In the genomic region with DNA sequence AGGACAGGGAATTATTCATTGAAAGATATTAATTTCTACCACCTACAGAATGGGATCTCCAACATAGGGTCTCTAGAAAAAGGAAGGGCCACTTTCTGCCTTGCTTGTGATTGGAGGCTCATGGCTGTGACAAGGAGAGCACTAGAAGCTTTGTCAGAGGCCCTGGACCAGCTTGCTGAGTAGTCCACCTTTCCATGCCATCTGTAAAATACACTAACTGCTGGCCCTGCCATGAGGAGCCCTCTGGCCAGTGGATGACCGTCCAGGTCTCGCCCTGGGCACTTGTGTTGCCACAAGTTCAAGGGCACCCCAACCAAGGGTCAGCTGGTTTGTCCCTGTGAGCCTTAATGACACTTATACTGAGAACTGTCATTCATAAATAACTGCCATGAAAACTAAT, we compare ENCODE assay signal across 18 cellular contexts.
"Had no signal": no experiment of that assay in that cellular context is flagged by ENCODE, and none has a peak within 500 bp of the region (broad histone marks: within the 10 kb centered on the region; RNA-seq: fewer than 3 reads in every experiment).

No MANE protein-coding gene starts in this region.

- ATAC-seq: activated T-cell treated with anti-CD3 and anti-CD28 coated beads, Interleukin-2, amount 50 U/mL, for 4 hours; lower lobe of right lung; right cardiac atrium had no signal

- H3K27ac ChIP-seq: esophagus squamous epithelium, lower lobe of right lung, neutrophil, SJSA1, transverse colon had no signal

- H3K36me3 ChIP-seq: esophagus squamous epithelium, lower lobe of right lung, neutrophil, transverse colon had no signal

- DNase-seq: activated CD4-positive, alpha-beta T cell treated with anti-CD3 and anti-CD28 coated beads for 1 hour; activated CD4-positive, alpha-beta T cell treated with anti-CD3 and anti-CD28 coated beads, Interleukin-2, amount 50 U/mL, for 4 hours; activated effector memory CD4-positive, alpha-beta T cell treated with anti-CD3 and anti-CD28 coated beads, Interleukin-2, amount 50 U/mL, for 16 hours; activated T-cell treated with anti-CD3 and anti-CD28 coated beads, Interleukin-2, amount 50 U/mL, for 4 hours; amniotic stem cell; cortex of kidney; effector CD8-positive, alpha-beta T cell; esophagus squamous epithelium; lower lobe of right lung; small intestine; stimulated activated CD4-positive, alpha-beta T cell treated with anti-CD3 and anti-CD28 coated beads, Interleukin-4, amount 100 ng/mL, for 4 hours; stimulated activated CD8-positive, alpha-beta memory T cell treated with anti-CD3 and anti-CD28 coated beads, Interleukin-4, amount 100 ng/mL, for 48 hours; stimulated activated naive CD4-positive, alpha-beta T cell treated with Interleukin-2 at 50 U/mL for 16 hours; T1000; transverse colon had no signal

- H3K4me3 ChIP-seq: esophagus squamous epithelium, lower lobe of right lung, SJSA1, transverse colon had no signal

- H3K27me3 ChIP-seq: SJSA1 had no signal

- H3K9me3 ChIP-seq: esophagus squamous epithelium, lower lobe of right lung, neutrophil, SJSA1, transverse colon had no signal
